Comparison of ENCODE assay signal across 9 cellular contexts in genomic region chr17:80760501-80760900, GRCh38.
DNase-seq lines count a peak whose midpoint lies in the region; ATAC-seq and TF ChIP-seq lines count a peak whose summit lies in the region.
"Had no signal": no experiment of that assay in that cellular context is flagged by ENCODE, and none has a peak within 500 bp of the region (broad histone marks: within the 10 kb centered on the region; RNA-seq: fewer than 3 reads in every experiment).

No MANE protein-coding gene starts in this region.

- no peaks in the 10 kb centered on the region for H3K9me3 Mint-ChIP-seq in T-cell

- peaks cover 29% of the 10 kb centered on the region for H3K36me3 Mint-ChIP-seq in T-cell

- H3K27ac ChIP-seq in brain microvascular endothelial cell, result no peak overlapping the region
- H3K27ac ChIP-seq: KMS-11 had no signal

- no peaks in the 10 kb centered on the region for H3K36me3 ChIP-seq in brain microvascular endothelial cell (replicated peaks)

- peak overlapping the region; percentile 89 to 94 for H3K27ac Mint-ChIP-seq in T-cell

- in situ Hi-C loops in brain microvascular endothelial cell (cut with HindIII; ENCODE audit: low pct_ligation_motif_present, low sequenced_read_pairs), result no loop called here

- peaks cover 65 to 74% (median 67%) of the 10 kb centered on the region in 3 donors for H3K4me1 Mint-ChIP-seq in T-cell

- ATAC-seq in T-cell (replicated peaks in 1 of 4) (no peak), GM21786 (IDR thresholded peaks at IDR 0.05; ENCODE audit: unreplicated experiment) (no peak), HG02763 (IDR thresholded peaks at IDR 0.05; ENCODE audit: unreplicated experiment) (no peak)

- POLR2A ChIA-PET in T-cell (lab: Charles Lee), result interaction anchor here in 1 of 2 donors (0.7 kb wide), 1 partner anchor 214 kb away, joined by 8 read pairs; no protein-coding TSS in a partner anchor

- DNase-seq in ELR (ENCODE audit: low read depth), result peak; percentile 11
- DNase-seq in NCI-H146 treated with DMSO at 0.1 percent for 48 hours (lab: John Stamatoyannopoulos, UW; ENCODE audit: unreplicated experiment), result peak; percentile 71
- DNase-seq in T-cell, result no peak
- DNase-seq in mucosa of gallbladder (ENCODE audit: low spot score), result peak; percentile 45
- no peak for DNase-seq in NCI-H82 (lab: John Stamatoyannopoulos, UW)
- DNase-seq in brain microvascular endothelial cell, result no peak

- peak overlapping the region in 1 of 3 donors; percentile 81 for H3K4me3 Mint-ChIP-seq in T-cell

- no peaks in the 10 kb centered on the region for H3K27me3 Mint-ChIP-seq in T-cell

- TF ChIP-seq CTCF in brain microvascular endothelial cell (IDR thresholded peaks at IDR 0.05; ENCODE audit: low read depth, low read length, missing control alignments), result no peak

- no peak overlapping the region for H3K4me3 ChIP-seq in brain microvascular endothelial cell (ENCODE audit: low read depth, low read length)

- no peaks in the 10 kb centered on the region for H3K27me3 ChIP-seq in brain microvascular endothelial cell (replicated peaks)

- CTCF ChIA-PET in T-cell (lab: Charles Lee), result interaction anchor here in 1 of 2 donors (0.7 kb wide), 1 partner anchor 10 kb away, joined by 8 read pairs; no protein-coding TSS in a partner anchor

Comparison
In these comparisons a context has a peak if more than half of its experiments do, and no peak if none do; other contexts are left out.
1. DNase-seq: peak in ELR (single experiment), NCI-H146 treated with DMSO at 0.1 percent for 48 hours (single experiment) and mucosa of gallbladder (single experiment); none in T-cell (0 of 34), NCI-H82 (single experiment) and brain microvascular endothelial cell (single experiment).